In genomic region chrX:7787714-7788113, GRCh38 we compare ENCODE assay signal across 22 cellular contexts. TPM values are rescaled to one million over a fixed set of nuclear protein-coding genes. Genes with fewer than 3 reads are reported as not detected.
DNase-seq lines count a peak whose midpoint lies in the region; ATAC-seq, FAIRE-seq and TF ChIP-seq lines count a peak whose summit lies in the region.
"Had no signal": no experiment of that assay in that cellular context is flagged by ENCODE, and none has a peak within 500 bp of the region (broad histone marks: within the 10 kb centered on the region; RNA-seq: fewer than 3 reads in every experiment).

No MANE protein-coding gene starts in this region.

- in situ Hi-C loops in HepG2 (cut with HindIII; ENCODE audit: extremely low pct_ligation_motif_present, low pct_unique_long_range_greater_than_20kb): no loop called here

- no peak for FAIRE-seq in HepG2 (lab: Jason Lieb, UNC)
- FAIRE-seq: A204.1, D721Med, G401.6, GM12891 had no signal

- peaks cover 31% of the 10 kb centered on the region for H3K9me3 Mint-ChIP-seq in nephron progenitor cell
- peaks cover 0 to 22% (median 8%) of the 10 kb centered on the region in 7 donors for H3K9me3 Mint-ChIP-seq in CD14-positive monocyte
- H3K9me3 Mint-ChIP-seq in naive thymus-derived CD8-positive, alpha-beta T cell: peaks cover 0 to 21% (median 5%) of the 10 kb centered on the region in 9 donors
- H3K9me3 Mint-ChIP-seq in GM23338: peaks cover 11% of the 10 kb centered on the region; the same call in 2 of the 3 replicates
- H3K9me3 Mint-ChIP-seq: CD8-positive, alpha-beta T cell had no signal

- CTCF ChIA-PET in HepG2 (lab: Yijun Ruan, JAX; ENCODE audit: low intra/inter-chr PET ratio, low total read pairs): no interaction called here

- no peak overlapping the region for H2AFZ ChIP-seq in HepG2 (ENCODE audit: low read length)
- no peak overlapping the region for H2AFZ ChIP-seq in GM23338

- TF ChIP-seq EP300 in HepG2 (IDR thresholded peaks at IDR 0.05; ENCODE audit: low read depth in 2 of 2, low read length in 2 of 2) (no peak), HepG2 (CRISPR knock-in tag; IDR thresholded peaks at IDR 0.05; ENCODE audit: borderline replicate concordance) (no peak)

- H3F3A ChIP-seq in GM23338 (replicated peaks; ENCODE audit: low read depth): no peaks in the 10 kb centered on the region

- no peaks in the 10 kb centered on the region for H4K20me1 ChIP-seq in HepG2 (ENCODE audit: insufficient read depth, low read length)
- H4K20me1 ChIP-seq in GM23338 (replicated peaks; ENCODE audit: insufficient read depth): no peaks in the 10 kb centered on the region
- H4K20me1 ChIP-seq: BLaER1 had no signal

- H3K4me3 ChIP-seq in HepG2 (replicated peaks in 1 of 3; ENCODE audit: insufficient read depth in 1 of 3, low read depth in 2 of 3, low read length in 3 of 3) (no peak overlapping the region), GM23338 (no peak overlapping the region)
- H3K4me3 ChIP-seq: BLaER1 had no signal

- H3K27me3 ChIP-seq in HepG2 (ENCODE audit: control insufficient read depth in 1 of 2, insufficient read depth in 2 of 2, low read length in 2 of 2) (no peaks in the 10 kb centered on the region), GM23338 (ENCODE audit: insufficient read depth) (no peaks in the 10 kb centered on the region)
- H3K27me3 ChIP-seq: BE2C, BLaER1 had no signal

- H3K4me1 ChIP-seq in HepG2 (ENCODE audit: insufficient read depth, low read length): peaks cover 8% of the 10 kb centered on the region; the same call in 1 of the 2 replicates
- H3K4me1 ChIP-seq in GM23338 (ENCODE audit: insufficient read depth): no peaks in the 10 kb centered on the region
- H3K4me1 ChIP-seq: BE2C, BLaER1, Caco-2 had no signal

- no peak for TF ChIP-seq POLR2A in HepG2 (IDR thresholded peaks at IDR 0.05; ENCODE audit: insufficient read depth in 1 of 2, low read depth in 2 of 2, low read length in 2 of 2)

- H3K9me2 ChIP-seq in GM23338 (ENCODE audit: insufficient read depth): no peaks in the 10 kb centered on the region

- H3K36me3 Mint-ChIP-seq in nephron progenitor cell (ENCODE audit: low read depth) (peaks cover 6% of the 10 kb centered on the region), CD14-positive monocyte (no peaks in the 10 kb centered on the region), GM23338 (ENCODE audit: low read depth) (no peaks in the 10 kb centered on the region; the same call in 2 of the 3 replicates)
- no peaks in the 10 kb centered on the region for H3K36me3 Mint-ChIP-seq in naive thymus-derived CD8-positive, alpha-beta T cell
- H3K36me3 Mint-ChIP-seq: CD8-positive, alpha-beta T cell had no signal

- H3K9ac ChIP-seq in HepG2 (ENCODE audit: insufficient read depth, low read depth, low read length): no peak overlapping the region
- H3K9ac ChIP-seq: BLaER1 had no signal

- no peak for TF ChIP-seq RAD21 in HepG2 (CRISPR knock-in tag; IDR thresholded peaks at IDR 0.05)

- H3K4me3 Mint-ChIP-seq in nephron progenitor cell (no peak overlapping the region), CD14-positive monocyte (no peak overlapping the region), GM23338 (no peak overlapping the region)
- no peak overlapping the region for H3K4me3 Mint-ChIP-seq in naive thymus-derived CD8-positive, alpha-beta T cell
- H3K4me3 Mint-ChIP-seq: CD4-positive, alpha-beta T cell; CD8-positive, alpha-beta T cell had no signal

- DNase-seq in HepG2 (ENCODE audit: low spot score) (no peak), nephron progenitor cell (no peak), CD14-positive monocyte (ENCODE audit: low spot score) (no peak), GM23338 (ENCODE audit: low spot score) (no peak)
- no peak for DNase-seq in naive thymus-derived CD8-positive, alpha-beta T cell
- DNase-seq: 8988T; ACHN; BE2C; C1 segment of cervical spinal cord; Caco-2; Calu3; CD4-positive, alpha-beta T cell; CD8-positive, alpha-beta T cell; DMS79 treated with DMSO at 0.1 percent for 48 hours; GF-D8 had no signal

- POLR2A ChIA-PET in HepG2 (lab: Yijun Ruan, JAX): no interaction called here
- POLR2A ChIA-PET in naive thymus-derived CD8-positive, alpha-beta T cell (lab: Charles Lee): no interaction called here

- H3K4me1 Mint-ChIP-seq in nephron progenitor cell (peaks cover 20% of the 10 kb centered on the region), CD14-positive monocyte (no peaks in the 10 kb centered on the region), GM23338 (no peaks in the 10 kb centered on the region)
- no peaks in the 10 kb centered on the region for H3K4me1 Mint-ChIP-seq in naive thymus-derived CD8-positive, alpha-beta T cell

- peak overlapping the region; percentile 89 for H3K27ac Mint-ChIP-seq in nephron progenitor cell
- no peak overlapping the region for H3K27ac Mint-ChIP-seq in CD14-positive monocyte
- H3K27ac Mint-ChIP-seq in naive thymus-derived CD8-positive, alpha-beta T cell: no peak overlapping the region
- no peak overlapping the region for H3K27ac Mint-ChIP-seq in GM23338
- H3K27ac Mint-ChIP-seq: CD4-positive, alpha-beta T cell; CD8-positive, alpha-beta T cell had no signal

- H3K27ac ChIP-seq in HepG2 (ENCODE audit: extremely low read length, insufficient read depth, low read length): no peak overlapping the region
- H3K27ac ChIP-seq in GM23338 (ENCODE audit: low read depth): no peak overlapping the region
- H3K27ac ChIP-seq: BLaER1 had no signal

- H3K79me2 ChIP-seq in HepG2 (ENCODE audit: insufficient read depth, low read length) (no peaks in the 10 kb centered on the region), GM23338 (replicated peaks; ENCODE audit: insufficient read depth) (no peaks in the 10 kb centered on the region)

- TF ChIP-seq CTCF in HepG2 (CRISPR knock-in tag; IDR thresholded peaks at IDR 0.05) (no peak), nephron progenitor cell (IDR thresholded peaks at IDR 0.05) (no peak), CD14-positive monocyte (IDR thresholded peaks at IDR 0.05) (no peak), GM23338 (conservative IDR thresholded peaks at IDR 0.05; ENCODE audit: low read depth in 2 of 2) (no peak)

- H3K4me2 ChIP-seq in HepG2 (ENCODE audit: low read depth, low read length): no peak overlapping the region
- H3K4me2 ChIP-seq in GM23338: no peak overlapping the region
- H3K4me2 ChIP-seq: BLaER1 had no signal

- BruUV-seq in HepG2 (replicated peaks; lab: Mats Ljungman, UMichigan): no TSS peak

- no peaks in the 10 kb centered on the region for H3K9me3 ChIP-seq in HepG2 (ENCODE audit: low read length)
- H3K9me3 ChIP-seq: BE2C, Caco-2 had no signal

- intact Hi-C loops in HepG2 (cut with micrococcal nuclease; ENCODE audit: unreplicated experiment): no loop called here
- intact Hi-C loops in CD14-positive monocyte (cut with micrococcal nuclease): no loop called here

- ATAC-seq in HepG2 (peak; percentile 46; the same call in 2 of the 3 replicates), GM23338 (no peak)
- no peak for ATAC-seq in naive thymus-derived CD8-positive, alpha-beta T cell
- ATAC-seq: CD8-positive, alpha-beta T cell had no signal

- H3K36me3 ChIP-seq in HepG2 (replicated peaks in 1 of 2; ENCODE audit: control insufficient read depth in 1 of 2, insufficient read depth in 2 of 2, low read length in 2 of 2) (no peaks in the 10 kb centered on the region), GM23338 (ENCODE audit: insufficient read depth) (no peaks in the 10 kb centered on the region)
- H3K36me3 ChIP-seq: BE2C, BLaER1 had no signal

- 0% methylated on average over 3 of the region's 4 CpGs for WGBS in HepG2 (ENCODE audit: low lambda C conversion rate)

- peaks cover 10% of the 10 kb centered on the region for H3K27me3 Mint-ChIP-seq in nephron progenitor cell (ENCODE audit: low read depth, poor library complexity)
- peaks cover 0 to 3% (median 0%) of the 10 kb centered on the region in 3 donors for H3K27me3 Mint-ChIP-seq in CD14-positive monocyte (ENCODE audit: low read depth in 3 of 3)
- H3K27me3 Mint-ChIP-seq in naive thymus-derived CD8-positive, alpha-beta T cell: no peaks in the 10 kb centered on the region
- no peaks in the 10 kb centered on the region for H3K27me3 Mint-ChIP-seq in GM23338 (ENCODE audit: insufficient read depth, low read depth, poor library complexity)
- H3K27me3 Mint-ChIP-seq: CD4-positive, alpha-beta T cell had no signal

TF ChIP-seq in HepG2, 621 proteins besides CTCF, POLR2A, EP300 and RAD21:
- no peak for TF ChIP-seq ELF4 (CRISPR knock-in tag; IDR thresholded peaks at IDR 0.05; ENCODE audit: borderline replicate concordance)
- peak; percentile 52; the same call in 1 of the 2 replicates for TF ChIP-seq ZNF652 (CRISPR knock-in tag; IDR thresholded peaks at IDR 0.05; ENCODE audit: borderline replicate concordance, low read depth)

TF ChIP-seq in GM23338, 12 proteins besides CTCF, POLR2A, EP300 and RAD21 (continues in another document):
- no peak for TF ChIP-seq CREB1 (CRISPR knock-in tag; IDR thresholded peaks at IDR 0.05; ENCODE audit: low read depth)

RNA-seq across cellular contexts. Expression of gene VCX, which starts 55.3 kb away (rescaled TPM):
- not detected in 2 replicates for total RNA-seq in HepG2 (2016; rRNA removed; fragmentation: Illumina TruSeq; extraction: Trizol)
- total RNA-seq in HepG2 (2016; cell fraction: cytosol; rRNA removed; fragmentation: Illumina TruSeq; extraction: Trizol; ENCODE audit: low read depth): not detected in 2 replicates
- not detected in 2 replicates for total RNA-seq in HepG2 (2016; cell fraction: insoluble cytoplasmic fraction; rRNA removed; fragmentation: Illumina TruSeq; extraction: Trizol)
- total RNA-seq in HepG2 (2016; cell fraction: membrane; rRNA removed; fragmentation: Illumina TruSeq; extraction: Trizol): not detected in 2 replicates
- total RNA-seq in HepG2 (2016; cell fraction: nucleus; rRNA removed; fragmentation: Illumina TruSeq; extraction: Trizol): not detected in 2 replicates
- polyA plus RNA-seq in HepG2 (2011; rRNA removed) (0.13 TPM in 1 of 2 replicates, not detected in the other), CD14-positive monocyte (not detected), GM23338 (2016; fragmentation: Nextera tagmentation; extraction: Ambion mirVana) (0.24 and 0.66 TPM in 2 replicates)
- polyA plus RNA-seq in HepG2 (2011; cell fraction: cytosol; rRNA removed): not detected in 2 replicates
- polyA plus RNA-seq in HepG2 (2011; cell fraction: nucleus; rRNA removed): not detected in 2 replicates
- not detected in 2 replicates for polyA plus RNA-seq in HepG2 (2012)
- polyA plus RNA-seq in HepG2 (2016; cell fraction: cytosol; fragmentation: Illumina TruSeq; extraction: Trizol; ENCODE audit: low read depth): not detected in 2 replicates
- not detected in 2 replicates for polyA plus RNA-seq in HepG2 (2016; cell fraction: insoluble cytoplasmic fraction; fragmentation: Illumina TruSeq; extraction: Trizol; ENCODE audit: low read depth)
- not detected in 2 replicates for polyA plus RNA-seq in HepG2 (2016; cell fraction: membrane; fragmentation: Illumina TruSeq; extraction: Trizol; ENCODE audit: low read depth)
- polyA plus RNA-seq in HepG2 (2016; cell fraction: nucleus; fragmentation: Illumina TruSeq; extraction: Trizol; ENCODE audit: insufficient read depth, low read depth): not detected in 2 replicates
- 0.16 TPM in 1 of 2 replicates, not detected in the other for polyA minus RNA-seq in HepG2 (2011; rRNA and poly(A)+ RNA removed; ENCODE audit: low replicate concordance)
- not detected in 2 replicates for polyA minus RNA-seq in HepG2 (2011; cell fraction: cytosol; rRNA and poly(A)+ RNA removed)
- not detected in 2 replicates for polyA minus RNA-seq in HepG2 (2011; cell fraction: nucleus; rRNA and poly(A)+ RNA removed)
- total RNA-seq in naive thymus-derived CD8-positive, alpha-beta T cell: not detected
- polyA plus RNA-seq in naive thymus-derived CD8-positive, alpha-beta T cell: not detected
- 0.49 TPM in 1 of 2 replicates, not detected in the other for total RNA-seq in GM23338 (2014; rRNA removed; shearing (Covaris generic))
- total RNA-seq: A673; Caco-2; Calu3; CD4-positive, alpha-beta T cell; CD8-positive, alpha-beta T cell had no signal
- polyA plus RNA-seq: AG04450 had no signal
